ENCODE assay signal across 8 cellular contexts in genomic region chr12:87661770-87662402, GRCh38.
DNase-seq lines count a peak whose midpoint lies in the region; ATAC-seq and TF ChIP-seq lines count a peak whose summit lies in the region.

No MANE protein-coding gene starts in this region.

- H3K9me3 ChIP-seq in vagina (no peaks in the 10 kb centered on the region), prostate gland (no peaks in the 10 kb centered on the region)

- H3K27ac ChIP-seq in vagina, result no peak overlapping the region
- H3K27ac ChIP-seq in prostate gland, result peak overlapping the region in 1 of 2 donors; percentile 8

- no peaks in the 10 kb centered on the region for H3K27me3 ChIP-seq in vagina
- no peaks in the 10 kb centered on the region for H3K27me3 ChIP-seq in prostate gland (replicated peaks; ENCODE audit: insufficient read depth)

- TF ChIP-seq POLR2A in vagina (IDR thresholded peaks at IDR 0.05) (no peak), erythroblast (IDR thresholded peaks at IDR 0.05; ENCODE audit: low read length) (no peak), prostate gland (IDR thresholded peaks at IDR 0.05) (no peak)

- H3K36me3 ChIP-seq in vagina (no peaks in the 10 kb centered on the region), prostate gland (no peaks in the 10 kb centered on the region)

- DNase-seq in DMS53 treated with DMSO at 0.1 percent for 48 hours (lab: John Stamatoyannopoulos, UW; ENCODE audit: unreplicated experiment) (peak; percentile 86), NCI-H2029 (lab: John Stamatoyannopoulos, UW) (peak; percentile 46), fibroblast of pulmonary artery (ENCODE audit: low read depth) (no peak), vagina (ENCODE audit: extremely low spot score in 2 of 2) (no peak), erythroblast (lab: John Stamatoyannopoulos, UW) (no peak), NCI-H2196 treated with DMSO at 0.1 percent for 48 hours (lab: John Stamatoyannopoulos, UW; ENCODE audit: unreplicated experiment) (no peak), prostate gland (ENCODE audit: low spot score) (no peak)

- TF ChIP-seq CTCF in fibroblast of pulmonary artery (IDR thresholded peaks at IDR 0.05; ENCODE audit: low read length, missing control alignments), result no peak
- no peak for TF ChIP-seq CTCF in vagina (IDR thresholded peaks at IDR 0.05)
- TF ChIP-seq CTCF in prostate gland (IDR thresholded peaks at IDR 0.05), result no peak

- H3K4me1 ChIP-seq in vagina, result no peaks in the 10 kb centered on the region
- no peaks in the 10 kb centered on the region for H3K4me1 ChIP-seq in prostate gland (replicated peaks)

- 35% methylated on average over 5 of the region's 5 CpGs for WGBS in prostate gland

- intact Hi-C loops in vagina (cut with DNase I) (no loop called here), prostate gland (cut with DNase I) (no loop called here)

- ATAC-seq in GM21723 (IDR thresholded peaks at IDR 0.05; ENCODE audit: unreplicated experiment), result peak; percentile 73

- H3K4me3 ChIP-seq in fibroblast of pulmonary artery (replicated peaks; ENCODE audit: low read depth, low read length) (peak overlapping the region; percentile 27), vagina (peak overlapping the region; percentile 1 to 7), prostate gland (no peak overlapping the region)

Comparison
In these comparisons a context has a peak if more than half of its experiments do, and no peak if none do; other contexts are left out.
1. DNase-seq: peak in DMS53 treated with DMSO at 0.1 percent for 48 hours (single experiment) and NCI-H2029 (single experiment); none in fibroblast of pulmonary artery (single experiment), vagina (0 of 2), erythroblast (0 of 2), NCI-H2196 treated with DMSO at 0.1 percent for 48 hours (single experiment) and prostate gland (single experiment).
2. H3K4me3 ChIP-seq: peak in fibroblast of pulmonary artery (single experiment) and vagina (2 of 2); none in prostate gland (0 of 2).